11 cellular contexts compared by ENCODE assay signal in genomic region chr2:65023742-65024141, GRCh38.
"Had no signal": no experiment of that assay in that cellular context is flagged by ENCODE, and none has a peak within 500 bp of the region (broad histone marks: within the 10 kb centered on the region; RNA-seq: fewer than 3 reads in every experiment).

No MANE protein-coding gene starts in this region.

- H3K9ac ChIP-seq: parathyroid adenoma had no signal

- H3K9me3 ChIP-seq: tibial artery, uterus had no signal

- H3K27me3 Mint-ChIP-seq: activated naive CD4-positive, alpha-beta T cell treated with anti-CD3 and anti-CD28 coated beads, Interleukin-2, amount 10 ng/mL, durations not matched to agents 7 days and 5 days had no signal

- H3K4me1 ChIP-seq: tibial artery, uterus had no signal

- ATAC-seq: left colon had no signal

- H3K36me3 ChIP-seq: uterus had no signal

- H3K79me2 ChIP-seq: parathyroid adenoma had no signal

- H2AFZ ChIP-seq: parathyroid adenoma had no signal

- H3K27me3 ChIP-seq: tibial artery, uterus had no signal

- H3K27ac Mint-ChIP-seq: activated naive CD4-positive, alpha-beta T cell treated with anti-CD3 and anti-CD28 coated beads, Interleukin-2, amount 10 ng/mL, durations not matched to agents 7 days and 5 days; endodermal cell had no signal

- H3K27ac ChIP-seq: parathyroid adenoma, tibial artery, uterus had no signal

- H3K4me3 Mint-ChIP-seq: activated naive CD4-positive, alpha-beta T cell treated with anti-CD3 and anti-CD28 coated beads, Interleukin-2, amount 10 ng/mL, durations not matched to agents 7 days and 5 days; endodermal cell; immature natural killer cell; neural crest cell had no signal

- H3K9me3 Mint-ChIP-seq: activated naive CD4-positive, alpha-beta T cell treated with anti-CD3 and anti-CD28 coated beads, Interleukin-2, amount 10 ng/mL, durations not matched to agents 7 days and 5 days; endodermal cell; immature natural killer cell; neural crest cell had no signal

- DNase-seq: activated CD4-positive, alpha-beta T cell treated with anti-CD3 and anti-CD28 coated beads for 48 hours; activated naive CD4-positive, alpha-beta T cell treated with anti-CD3 and anti-CD28 coated beads, Interleukin-2, amount 10 ng/mL, durations not matched to agents 7 days and 5 days; endodermal cell; immature natural killer cell; left colon; tibial artery; uterus had no signal

- H3K4me3 ChIP-seq: lung, skin epidermis, tibial artery, uterus had no signal

- H3K4me1 Mint-ChIP-seq: activated naive CD4-positive, alpha-beta T cell treated with anti-CD3 and anti-CD28 coated beads, Interleukin-2, amount 10 ng/mL, durations not matched to agents 7 days and 5 days had no signal
